Comparison of ENCODE assay signal across 8 cellular contexts in genomic region chr15:68795298-68795848, GRCh38. TPM values are rescaled to one million over a fixed set of nuclear protein-coding genes. Genes with fewer than 3 reads are reported as not detected.
DNase-seq lines count a peak whose midpoint lies in the region; ATAC-seq lines count a peak whose summit lies in the region.

No MANE protein-coding gene starts in this region.

- peaks cover 100% of the 10 kb centered on the region for H3K79me2 ChIP-seq in Karpas-422 (ENCODE audit: low read length)

- no peak overlapping the region for H3K4me3 ChIP-seq in Karpas-422 (ENCODE audit: low read length)

- H3K27me3 ChIP-seq in Karpas-422 (ENCODE audit: low read length): no peaks in the 10 kb centered on the region

- H3K9ac ChIP-seq in Karpas-422 (ENCODE audit: low read length): no peak overlapping the region

- peak; percentile 56 for DNase-seq in activated CD4-positive, alpha-beta T cell treated with anti-CD3 and anti-CD28 coated beads, Interleukin-2, amount 50 U/mL, for 1 hour
- DNase-seq in cortex of kidney (lab: John Stamatoyannopoulos, UW): peak; percentile 26
- peak; percentile 75 for DNase-seq in left lobe of liver (ENCODE audit: low spot score)
- DNase-seq in stimulated activated CD4-positive, alpha-beta T cell treated with anti-CD3 and anti-CD28 coated beads, Interleukin-15, amount 100 ng/mL, for 24 hours: peak; percentile 78
- DNase-seq in NCI-H345 treated with DMSO at 0.1 percent for 48 hours (lab: John Stamatoyannopoulos, UW; ENCODE audit: unreplicated experiment): no peak
- no peak for DNase-seq in Karpas-422

- H2AFZ ChIP-seq in Karpas-422 (ENCODE audit: low read length): no peak overlapping the region

- peaks cover 39% of the 10 kb centered on the region for H3K4me1 ChIP-seq in Karpas-422 (ENCODE audit: low read length)

- no peaks in the 10 kb centered on the region for H3K9me3 ChIP-seq in Karpas-422 (ENCODE audit: low read length)

- peaks cover 6% of the 10 kb centered on the region; the same call in 1 of the 2 replicates for H3K36me3 ChIP-seq in Karpas-422 (ENCODE audit: insufficient read depth, low read length)

- H3K27ac ChIP-seq in Karpas-422 (ENCODE audit: low read length): no peak overlapping the region

- H4K20me1 ChIP-seq in Karpas-422 (ENCODE audit: insufficient read depth, low read depth, low read length): peaks cover 97% of the 10 kb centered on the region

- peak; percentile 44 for ATAC-seq in GM19035 (IDR thresholded peaks at IDR 0.05; ENCODE audit: unreplicated experiment)
- ATAC-seq in HG03520 (IDR thresholded peaks at IDR 0.05; ENCODE audit: unreplicated experiment): peak; percentile 55
- ATAC-seq in left lobe of liver: peak; percentile 75

- no peaks in the 10 kb centered on the region for H3K9me2 ChIP-seq in Karpas-422 (replicated peaks; ENCODE audit: insufficient read depth, low read length)

- H3K4me2 ChIP-seq in Karpas-422 (ENCODE audit: low read depth, low read length, poor library complexity, severe bottlenecking): no peak overlapping the region

RNA-seq across cellular contexts. Expression of gene ANP32A, which starts 25.3 kb away (rescaled TPM):
- total RNA-seq in left lobe of liver: 41.5 TPM
- total RNA-seq in Karpas-422 (2014; rRNA removed; shearing (Covaris generic); ENCODE audit: low replicate concordance): 99.5 and 184 TPM in 2 replicates

Comparison
In these comparisons a context has a peak if more than half of its experiments do, and no peak if none do; other contexts are left out.
1. DNase-seq: peak in activated CD4-positive, alpha-beta T cell treated with anti-CD3 and anti-CD28 coated beads, Interleukin-2, amount 50 U/mL, for 1 hour (single experiment), cortex of kidney (single experiment), left lobe of liver (single experiment) and stimulated activated CD4-positive, alpha-beta T cell treated with anti-CD3 and anti-CD28 coated beads, Interleukin-15, amount 100 ng/mL, for 24 hours (single experiment); none in NCI-H345 treated with DMSO at 0.1 percent for 48 hours (single experiment) and Karpas-422 (single experiment).
2. Peak in every context shown above with its lines, with median percentiles within 50 percentile points of each other: ATAC-seq.